In genomic region chr10:43249962-43250624, GRCh38 we compare ENCODE assay signal across 10 cellular contexts.
DNase-seq lines count a peak whose midpoint lies in the region; ATAC-seq lines count a peak whose summit lies in the region.
"Had no signal": no experiment of that assay in that cellular context is flagged by ENCODE, and none has a peak within 500 bp of the region (broad histone marks: within the 10 kb centered on the region; RNA-seq: fewer than 3 reads in every experiment).

No MANE protein-coding gene starts in this region.

- peak; percentile 46 for DNase-seq in stimulated activated naive CD8-positive, alpha-beta T cell treated with anti-CD3 and anti-CD28 coated beads, Interleukin-15, Interleukin-2, amounts not matched to agents 100 U/mL and 50 U/mL, for 24 hours
- DNase-seq in stimulated activated naive CD8-positive, alpha-beta T cell treated with anti-CD3 and anti-CD28 coated beads, Interleukin-15, amount 100 ng/mL, for 72 hours = no peak
- peak; percentile 44 to 49 for DNase-seq in activated T-cell treated with anti-CD3 and anti-CD28 coated beads, Interleukin-2, amount 50 U/mL, for 48 hours
- DNase-seq in kidney tubule cell (ENCODE audit: low spot score) (peak; percentile 18), KG1 (lab: John Stamatoyannopoulos, UW) (no peak), CD1c-positive myeloid dendritic cell (ENCODE audit: extremely low spot score) (no peak)
- DNase-seq: NCI-H1105 treated with DMSO at 0.1 percent for 48 hours had no signal

- peak; percentile 4 for ATAC-seq in stimulated activated naive CD8-positive, alpha-beta T cell treated with anti-CD3 and anti-CD28 coated beads, Interleukin-15, Interleukin-2, amounts not matched to agents 100 U/mL and 50 U/mL, for 24 hours
- ATAC-seq in stimulated activated naive CD8-positive, alpha-beta T cell treated with anti-CD3 and anti-CD28 coated beads, Interleukin-15, amount 100 ng/mL, for 72 hours = no peak
- ATAC-seq in HG03095 (IDR thresholded peaks at IDR 0.05; ENCODE audit: unreplicated experiment) (no peak), HG03196 (IDR thresholded peaks at IDR 0.05; ENCODE audit: unreplicated experiment) (no peak)

- no peak overlapping the region for H3K4me3 Mint-ChIP-seq in stimulated activated naive CD8-positive, alpha-beta T cell treated with anti-CD3 and anti-CD28 coated beads, Interleukin-15, amount 100 ng/mL, for 72 hours
- H3K4me3 Mint-ChIP-seq: activated naive CD8-positive, alpha-beta T cell had no signal

- peaks cover 13% of the 10 kb centered on the region for H3K4me1 Mint-ChIP-seq in stimulated activated naive CD8-positive, alpha-beta T cell treated with anti-CD3 and anti-CD28 coated beads, Interleukin-15, amount 100 ng/mL, for 72 hours

- H3K27ac Mint-ChIP-seq in stimulated activated naive CD8-positive, alpha-beta T cell treated with anti-CD3 and anti-CD28 coated beads, Interleukin-15, amount 100 ng/mL, for 72 hours = no peak overlapping the region
- H3K27ac Mint-ChIP-seq: activated naive CD8-positive, alpha-beta T cell had no signal

- no peaks in the 10 kb centered on the region for H3K9me3 Mint-ChIP-seq in stimulated activated naive CD8-positive, alpha-beta T cell treated with anti-CD3 and anti-CD28 coated beads, Interleukin-15, amount 100 ng/mL, for 72 hours

- H3K27me3 Mint-ChIP-seq in stimulated activated naive CD8-positive, alpha-beta T cell treated with anti-CD3 and anti-CD28 coated beads, Interleukin-15, amount 100 ng/mL, for 72 hours = no peaks in the 10 kb centered on the region
- H3K27me3 Mint-ChIP-seq: activated naive CD8-positive, alpha-beta T cell had no signal

Comparison
In these comparisons a context has a peak if more than half of its experiments do, and no peak if none do; other contexts are left out.
1. DNase-seq: peak in stimulated activated naive CD8-positive, alpha-beta T cell treated with anti-CD3 and anti-CD28 coated beads, Interleukin-15, Interleukin-2, amounts not matched to agents 100 U/mL and 50 U/mL, for 24 hours (single experiment), activated T-cell treated with anti-CD3 and anti-CD28 coated beads, Interleukin-2, amount 50 U/mL, for 48 hours (2 of 2) and kidney tubule cell (single experiment); none in stimulated activated naive CD8-positive, alpha-beta T cell treated with anti-CD3 and anti-CD28 coated beads, Interleukin-15, amount 100 ng/mL, for 72 hours (0 of 2), KG1 (single experiment) and CD1c-positive myeloid dendritic cell (single experiment).